Comparison of ENCODE assay signal across 14 cellular contexts in genomic region chr17:55635253-55635766, GRCh38.
A peak's percentile ranks its signal among the peaks of the same experiment; 100 is the strongest.
DNase-seq lines count a peak whose midpoint lies in the region; ATAC-seq and TF ChIP-seq lines count a peak whose summit lies in the region.
"Had no signal": no experiment of that assay in that cellular context is flagged by ENCODE, and none has a peak within 500 bp of the region (broad histone marks: within the 10 kb centered on the region; RNA-seq: fewer than 3 reads in every experiment).

No MANE protein-coding gene starts in this region.

- CTCF ChIA-PET in Panc1 (lab: Charles Lee): no interaction called here
- CTCF ChIA-PET in CD4-positive, alpha-beta T cell (lab: Charles Lee): no interaction called here

- TF ChIP-seq CTCF in Panc1 (IDR thresholded peaks at IDR 0.05): no peak
- no peak for TF ChIP-seq CTCF in fibroblast of lung (conservative IDR thresholded peaks at IDR 0.05 in 1 of 2, IDR thresholded peaks at IDR 0.05 in 1 of 2; ENCODE audit: low read depth in 1 of 2, low read length in 2 of 2)
- TF ChIP-seq CTCF in omental fat pad (IDR thresholded peaks at IDR 0.05): no peak
- no peak for TF ChIP-seq CTCF in CD4-positive, alpha-beta T cell (IDR thresholded peaks at IDR 0.05)

- ATAC-seq in Panc1 (peak; percentile 34; the same call in 1 of the 2 replicates), omental fat pad (ENCODE audit: low FRiP score) (peak; percentile 78)
- ATAC-seq in CD4-positive, alpha-beta T cell (ENCODE audit: poor library complexity): no peak

- in situ Hi-C loops in Panc1 (cut with HindIII; ENCODE audit: low pct_unique_long_range_greater_than_20kb, low sequenced_read_pairs): no loop called here

- peaks cover 20% of the 10 kb centered on the region for H3K27me3 Mint-ChIP-seq in CD4-positive, alpha-beta T cell

- H3K4me3 Mint-ChIP-seq in CD4-positive, alpha-beta T cell: no peak overlapping the region
- H3K4me3 Mint-ChIP-seq: activated CD4-positive, alpha-beta memory T cell treated with anti-CD3 and anti-CD28 coated beads for 36 hours; activated naive CD8-positive, alpha-beta T cell treated with anti-CD3 and anti-CD28 coated beads for 36 hours; neural crest cell had no signal

- H4K20me1 ChIP-seq in BLaER1 treated with 17β-estradiol and CSF1 and Interleukin-3, amounts not matched to agents 10 nM and 100 nM: no peaks in the 10 kb centered on the region
- no peaks in the 10 kb centered on the region for H4K20me1 ChIP-seq in fibroblast of lung (ENCODE audit: control insufficient read depth, extremely low read depth, insufficient read depth, low read length)

- intact Hi-C loops in Panc1 (cut with micrococcal nuclease; ENCODE audit: unreplicated experiment): no loop called here
- intact Hi-C loops in CD4-positive, alpha-beta T cell (cut with DNase I, micrococcal nuclease): loop anchor here in 1 of 2 experiments (10.0 kb wide), 2 partner anchors 49 to 61 kb away; no protein-coding TSS in a partner anchor

- no peak overlapping the region for H3K27ac Mint-ChIP-seq in CD4-positive, alpha-beta T cell
- H3K27ac Mint-ChIP-seq: activated CD4-positive, alpha-beta memory T cell treated with anti-CD3 and anti-CD28 coated beads for 36 hours; activated naive CD8-positive, alpha-beta T cell treated with anti-CD3 and anti-CD28 coated beads for 36 hours had no signal

- no peak overlapping the region for H3K9ac ChIP-seq in BLaER1 treated with 17β-estradiol and CSF1 and Interleukin-3, amounts not matched to agents 10 nM and 100 nM
- H3K9ac ChIP-seq in fibroblast of lung (ENCODE audit: insufficient read depth, low read length): no peak overlapping the region

- H3K27me3 ChIP-seq in BLaER1 treated with 17β-estradiol and CSF1 and Interleukin-3, amounts not matched to agents 10 nM and 100 nM: no peaks in the 10 kb centered on the region
- H3K27me3 ChIP-seq in Panc1 (ENCODE audit: control insufficient read depth, insufficient read depth, low read length) (peaks cover 2% of the 10 kb centered on the region; the same call in 1 of the 2 replicates), fibroblast of lung (ENCODE audit: control insufficient read depth, insufficient read depth, low read length) (no peaks in the 10 kb centered on the region)
- H3K27me3 ChIP-seq in CD4-positive, alpha-beta T cell (ENCODE audit: control insufficient read depth, insufficient read depth, low read length): peaks cover 6% of the 10 kb centered on the region
- H3K27me3 ChIP-seq: stomach had no signal

- H3K9me3 Mint-ChIP-seq in CD4-positive, alpha-beta T cell: no peaks in the 10 kb centered on the region
- H3K9me3 Mint-ChIP-seq: activated CD4-positive, alpha-beta memory T cell treated with anti-CD3 and anti-CD28 coated beads for 36 hours; activated naive CD8-positive, alpha-beta T cell treated with anti-CD3 and anti-CD28 coated beads for 36 hours; neural crest cell had no signal

- POLR2A ChIA-PET in Panc1 (lab: Charles Lee): no interaction called here
- POLR2A ChIA-PET in CD4-positive, alpha-beta T cell (lab: Charles Lee): no interaction called here

- no peaks in the 10 kb centered on the region for H3K79me2 ChIP-seq in fibroblast of lung (ENCODE audit: control insufficient read depth, insufficient read depth, low read length)

- peaks cover 0 to 13% (median 0%) of the 10 kb centered on the region in 11 experiments; a peak in 8 of 22 replicates for H3K9me3 ChIP-seq in BLaER1 treated with 17β-estradiol and CSF1 and Interleukin-3, amounts not matched to agents 10 nM and 100 nM (replicated peaks in 1 of 11)
- H3K9me3 ChIP-seq in Panc1 (ENCODE audit: control insufficient read depth, insufficient read depth, low read depth, low read length) (no peaks in the 10 kb centered on the region), fibroblast of lung (ENCODE audit: control insufficient read depth, insufficient read depth, low read depth, low read length) (no peaks in the 10 kb centered on the region)
- H3K9me3 ChIP-seq in CD4-positive, alpha-beta T cell (ENCODE audit: control insufficient read depth, low read length): no peaks in the 10 kb centered on the region
- H3K9me3 ChIP-seq: stomach had no signal

- no peak overlapping the region for H3K27ac ChIP-seq in BLaER1 treated with 17β-estradiol and CSF1 and Interleukin-3, amounts not matched to agents 10 nM and 100 nM
- H3K27ac ChIP-seq in Panc1 (ENCODE audit: low read length) (no peak overlapping the region), fibroblast of lung (ENCODE audit: insufficient read depth, low read length) (no peak overlapping the region)
- no peak overlapping the region for H3K27ac ChIP-seq in CD4-positive, alpha-beta T cell (ENCODE audit: low read depth, low read length)

- no peak for DNase-seq in Panc1 (ENCODE audit: low read depth, low spot score)
- peak in 1 of 2 donors; percentile 34 for DNase-seq in fibroblast of lung (ENCODE audit: low read depth in 2 of 2)
- DNase-seq in omental fat pad (ENCODE audit: low spot score): no peak
- no peak for DNase-seq in CD4-positive, alpha-beta T cell
- DNase-seq in central memory CD4-positive, alpha-beta T cell: no peak
- DNase-seq in mucosa of gallbladder (ENCODE audit: low spot score): no peak
- DNase-seq in NCI-H2196 treated with DMSO at 0.1 percent for 48 hours (lab: John Stamatoyannopoulos, UW; ENCODE audit: unreplicated experiment): no peak
- DNase-seq: activated CD4-positive, alpha-beta memory T cell treated with anti-CD3 and anti-CD28 coated beads for 36 hours; activated naive CD8-positive, alpha-beta T cell treated with anti-CD3 and anti-CD28 coated beads for 36 hours; NCI-H524; stimulated activated CD4-positive, alpha-beta T cell treated with anti-CD3 and anti-CD28 coated beads, Interleukin-4, amount 100 ng/mL, for 1 hour; stomach had no signal

- no peak overlapping the region for H3K4me3 ChIP-seq in BLaER1 treated with 17β-estradiol and CSF1 and Interleukin-3, amounts not matched to agents 10 nM and 100 nM
- peak overlapping the region in 1 of 2 experiments; percentile 10; a peak in 1 of 4 replicates for H3K4me3 ChIP-seq in Panc1 (ENCODE audit: low read depth in 2 of 2, low read length in 2 of 2)
- H3K4me3 ChIP-seq in fibroblast of lung (replicated peaks in 1 of 4; ENCODE audit: control extremely low read depth in 1 of 4, insufficient read depth in 1 of 4, low read depth in 3 of 4, low read length in 4 of 4): peak overlapping the region; percentile 3 to 33 (median 8)
- H3K4me3 ChIP-seq: stomach had no signal

- H3K4me1 ChIP-seq in BLaER1 treated with 17β-estradiol and CSF1 and Interleukin-3, amounts not matched to agents 10 nM and 100 nM: peaks cover 13 to 67% (median 48%) of the 10 kb centered on the region in 10 experiments
- no peaks in the 10 kb centered on the region; the same call in 1 of the 2 replicates for H3K4me1 ChIP-seq in Panc1 (ENCODE audit: control insufficient read depth, insufficient read depth, low read length)
- H3K4me1 ChIP-seq in fibroblast of lung (ENCODE audit: control insufficient read depth, extremely low read depth, insufficient read depth, low read length): peaks cover 7% of the 10 kb centered on the region

- H3K4me1 Mint-ChIP-seq in CD4-positive, alpha-beta T cell (ENCODE audit: low read depth): no peaks in the 10 kb centered on the region
- H3K4me1 Mint-ChIP-seq: activated naive CD8-positive, alpha-beta T cell treated with anti-CD3 and anti-CD28 coated beads for 36 hours; neural crest cell had no signal

- no peaks in the 10 kb centered on the region for H3K36me3 Mint-ChIP-seq in CD4-positive, alpha-beta T cell (ENCODE audit: low read depth)
- H3K36me3 Mint-ChIP-seq: activated CD4-positive, alpha-beta memory T cell treated with anti-CD3 and anti-CD28 coated beads for 36 hours; activated naive CD8-positive, alpha-beta T cell treated with anti-CD3 and anti-CD28 coated beads for 36 hours had no signal

- no TSS peak for BruUV-seq in Panc1 (replicated peaks; lab: Mats Ljungman, UMichigan)

- H3K4me2 ChIP-seq in BLaER1 treated with 17β-estradiol and CSF1 and Interleukin-3, amounts not matched to agents 10 nM and 100 nM: peak overlapping the region; percentile 45 to 74 (median 58)
- peak overlapping the region; percentile 74 for H3K4me2 ChIP-seq in fibroblast of lung (ENCODE audit: extremely low read depth, insufficient read depth, low read length)

- H3K36me3 ChIP-seq in BLaER1 treated with 17β-estradiol and CSF1 and Interleukin-3, amounts not matched to agents 10 nM and 100 nM: no peaks in the 10 kb centered on the region
- H3K36me3 ChIP-seq in Panc1 (ENCODE audit: control insufficient read depth, insufficient read depth, low read length) (no peaks in the 10 kb centered on the region), fibroblast of lung (ENCODE audit: control insufficient read depth, insufficient read depth, low read length) (no peaks in the 10 kb centered on the region)
- H3K36me3 ChIP-seq: stomach had no signal

- peak overlapping the region; percentile 59 for H2AFZ ChIP-seq in fibroblast of lung (ENCODE audit: low read length)

Comparison
In these comparisons a context has a peak if more than half of its experiments do, and no peak if none do; other contexts are left out.
1. H3K4me3 ChIP-seq: peak in fibroblast of lung (4 of 4); none in BLaER1 treated with 17β-estradiol and CSF1 and Interleukin-3, amounts not matched to agents 10 nM and 100 nM (0 of 10).